ENCODE assay signal across 26 cellular contexts in genomic region chr7:30861612-30862011, GRCh38.
"Had no signal": no experiment of that assay in that cellular context is flagged by ENCODE, and none has a peak within 500 bp of the region (broad histone marks: within the 10 kb centered on the region; RNA-seq: fewer than 3 reads in every experiment).

No MANE protein-coding gene starts in this region.

- H3K4me1 ChIP-seq: left lung, parathyroid adenoma, vagina had no signal

- H3K9ac ChIP-seq: parathyroid adenoma had no signal

- H3K4me1 Mint-ChIP-seq: immature natural killer cell; naive thymus-derived CD4-positive, alpha-beta T cell; stimulated activated effector memory CD8-positive, alpha-beta T cell treated with anti-CD3 and anti-CD28 coated beads, Interleukin-12 subunit alpha, Interleukin-12 subunit beta, amount 100 ng/mL, for 72 hours had no signal

- H3K9me3 ChIP-seq: left lung, mucosa of descending colon, suprapubic skin, transverse colon, upper lobe of left lung, vagina had no signal

- H3K36me3 ChIP-seq: left lung, transverse colon, vagina had no signal

- H3K27ac ChIP-seq: left lung, parathyroid adenoma, suprapubic skin, transverse colon, upper lobe of left lung, vagina had no signal

- ATAC-seq: left colon; left lung; mucosa of descending colon; natural killer cell treated with Interleukin-12 subunit alpha and Interleukin-12 subunit beta and Interleukin-15 and Interleukin-18, amount 100 ng/mL, for 72 hours; right cardiac atrium; sciatic nerve; stimulated activated effector memory CD8-positive, alpha-beta T cell treated with anti-CD3 and anti-CD28 coated beads, Interleukin-12 subunit alpha, Interleukin-12 subunit beta, amount 100 ng/mL, for 72 hours had no signal

- H3K27me3 Mint-ChIP-seq: naive thymus-derived CD4-positive, alpha-beta T cell; natural killer cell treated with Interleukin-12 subunit alpha and Interleukin-12 subunit beta and Interleukin-15 and Interleukin-18, amount 100 ng/mL, for 72 hours; progenitor cell of endocrine pancreas; stimulated activated naive CD8-positive, alpha-beta T cell treated with anti-CD3 and anti-CD28 coated beads, Interleukin-15, Interleukin-2, amounts not matched to agents 100 ng/mL and 50 ng/mL, for 24 hours had no signal

- H2AFZ ChIP-seq: parathyroid adenoma had no signal

- H3K27me3 ChIP-seq: left lung, suprapubic skin, transverse colon, upper lobe of left lung, vagina had no signal

- DNase-seq: hypothalamus; immature natural killer cell; kidney; left colon; midbrain; mucosa of descending colon; naive thymus-derived CD4-positive, alpha-beta T cell; nucleus accumbens; retina; stimulated activated CD4-positive, alpha-beta T cell treated with anti-CD3 and anti-CD28 coated beads, Interleukin-4, amount 100 ng/mL, for 24 hours; stimulated activated naive CD4-positive, alpha-beta T cell; transverse colon; upper lobe of left lung had no signal

- H3K27ac Mint-ChIP-seq: immature natural killer cell; naive thymus-derived CD4-positive, alpha-beta T cell; natural killer cell treated with Interleukin-12 subunit alpha and Interleukin-12 subunit beta and Interleukin-15 and Interleukin-18, amount 100 ng/mL, for 72 hours; progenitor cell of endocrine pancreas; stimulated activated effector memory CD8-positive, alpha-beta T cell treated with anti-CD3 and anti-CD28 coated beads, Interleukin-12 subunit alpha, Interleukin-12 subunit beta, amount 100 ng/mL, for 72 hours; stimulated activated naive CD8-positive, alpha-beta T cell treated with anti-CD3 and anti-CD28 coated beads, Interleukin-15, Interleukin-2, amounts not matched to agents 100 ng/mL and 50 ng/mL, for 24 hours had no signal

- H3K4me3 ChIP-seq: left lung, lung, mucosa of descending colon, skin epidermis, suprapubic skin, transverse colon, upper lobe of left lung, vagina had no signal

- H3K9me3 Mint-ChIP-seq: immature natural killer cell; naive thymus-derived CD4-positive, alpha-beta T cell; natural killer cell treated with Interleukin-12 subunit alpha and Interleukin-12 subunit beta and Interleukin-15 and Interleukin-18, amount 100 ng/mL, for 72 hours; stimulated activated effector memory CD8-positive, alpha-beta T cell treated with anti-CD3 and anti-CD28 coated beads, Interleukin-12 subunit alpha, Interleukin-12 subunit beta, amount 100 ng/mL, for 72 hours; stimulated activated naive CD8-positive, alpha-beta T cell treated with anti-CD3 and anti-CD28 coated beads, Interleukin-15, Interleukin-2, amounts not matched to agents 100 ng/mL and 50 ng/mL, for 24 hours had no signal

- FAIRE-seq: islet of Langerhans, kidney had no signal

- H3K36me3 Mint-ChIP-seq: immature natural killer cell; naive thymus-derived CD4-positive, alpha-beta T cell; natural killer cell treated with Interleukin-12 subunit alpha and Interleukin-12 subunit beta and Interleukin-15 and Interleukin-18, amount 100 ng/mL, for 72 hours; stimulated activated effector memory CD8-positive, alpha-beta T cell treated with anti-CD3 and anti-CD28 coated beads, Interleukin-12 subunit alpha, Interleukin-12 subunit beta, amount 100 ng/mL, for 72 hours had no signal

- H3K4me3 Mint-ChIP-seq: immature natural killer cell; naive thymus-derived CD4-positive, alpha-beta T cell; natural killer cell treated with Interleukin-12 subunit alpha and Interleukin-12 subunit beta and Interleukin-15 and Interleukin-18, amount 100 ng/mL, for 72 hours; stimulated activated effector memory CD8-positive, alpha-beta T cell treated with anti-CD3 and anti-CD28 coated beads, Interleukin-12 subunit alpha, Interleukin-12 subunit beta, amount 100 ng/mL, for 72 hours; stimulated activated naive CD8-positive, alpha-beta T cell treated with anti-CD3 and anti-CD28 coated beads, Interleukin-15, Interleukin-2, amounts not matched to agents 100 ng/mL and 50 ng/mL, for 24 hours had no signal
